In the genomic region with DNA sequence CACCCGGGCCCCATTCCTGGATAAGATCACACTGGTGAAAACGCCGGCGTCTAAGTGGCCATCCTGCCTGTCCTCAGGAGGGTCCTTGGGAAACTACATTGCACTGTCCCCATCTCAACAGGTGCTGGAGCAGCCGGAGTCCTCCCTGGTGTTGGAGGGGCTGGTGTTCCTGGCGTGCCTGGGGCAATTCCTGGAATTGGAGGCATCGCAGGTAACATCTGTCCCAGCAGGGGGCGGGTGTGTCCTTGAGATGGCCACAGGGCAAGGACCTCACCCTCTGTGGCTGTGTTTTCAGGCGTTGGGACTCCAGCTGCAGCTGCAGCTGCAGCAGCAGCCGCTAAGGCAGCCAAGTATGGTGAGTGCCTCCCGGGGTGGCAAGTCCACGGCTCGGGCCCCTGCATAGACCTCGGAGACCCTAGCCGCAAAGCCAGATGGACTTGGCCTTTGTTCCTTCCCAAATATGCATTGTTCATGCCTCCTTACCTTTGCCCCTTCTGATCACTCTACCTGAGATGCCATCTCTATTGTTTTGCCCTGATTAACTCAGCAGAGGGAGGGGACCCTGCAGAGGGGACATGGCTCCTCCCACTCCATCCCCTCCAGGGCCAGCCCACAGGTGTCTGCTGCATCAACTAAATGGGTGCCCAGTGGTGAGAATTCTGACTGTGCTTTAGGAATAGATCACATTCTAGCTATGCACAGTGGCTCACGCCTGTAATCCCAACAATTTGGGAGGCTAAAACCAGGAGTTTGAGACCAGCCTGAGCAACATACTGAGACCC, we compare ENCODE assay signal across 8 cellular contexts. TPM values are rescaled to one million over a fixed set of nuclear protein-coding genes. Genes with fewer than 3 reads are reported as not detected.
DNase-seq lines count a peak whose midpoint lies in the region; ATAC-seq and TF ChIP-seq lines count a peak whose summit lies in the region.

No MANE protein-coding gene starts in this region.

- CTCF ChIA-PET in AG04449 (lab: Yijun Ruan, JAX) = interaction anchor here (1.1 to 1.7 kb wide), 2 partner anchors 15 to 17 kb away, joined by 3 to 9 read pairs; no protein-coding TSS in a partner anchor

- no peak overlapping the region for H3K4me2 ChIP-seq in hepatocyte

- DNase-seq in AG04449 (ENCODE audit: low read depth, low spot score) (no peak), GM13977 (ENCODE audit: low spot score) (no peak), SHP77 (lab: John Stamatoyannopoulos, UW) (peak; percentile 58 to 65), hepatocyte (ENCODE audit: low spot score) (peak; percentile 63), CD1c-positive myeloid dendritic cell (ENCODE audit: extremely low spot score) (no peak)
- DNase-seq in stimulated activated CD4-positive, alpha-beta T cell treated with anti-CD3 and anti-CD28 coated beads, Interleukin-12 subunit alpha, Interleukin-12 subunit beta, amount 100 ng/mL, for 4 hours = no peak
- no peak for DNase-seq in activated effector memory CD4-positive, alpha-beta T cell treated with anti-CD3 and anti-CD28 coated beads, Interleukin-2, amount 50 U/mL, for 16 hours

- peak overlapping the region; percentile 62 for H3K27ac ChIP-seq in hepatocyte

- no peak overlapping the region for H3K4me3 ChIP-seq in AG04449 (ENCODE audit: low read depth, low read length)
- no peak overlapping the region for H3K4me3 ChIP-seq in hepatocyte

- in situ Hi-C loops in GM13977 (cut with MboI; ENCODE audit: low pct_unique_long_range_greater_than_20kb, low sequenced_read_pairs, unreplicated experiment) = no loop called here

- no peaks in the 10 kb centered on the region for H3K9me2 ChIP-seq in hepatocyte (replicated peaks; ENCODE audit: insufficient read depth)

- POLR2A ChIA-PET in AG04449 (lab: Yijun Ruan, JAX) = no interaction called here

- peaks cover 4% of the 10 kb centered on the region for H3K4me1 ChIP-seq in hepatocyte (ENCODE audit: insufficient read depth)

- no peaks in the 10 kb centered on the region for H3K36me3 ChIP-seq in hepatocyte (replicated peaks; ENCODE audit: insufficient read depth, low read depth)

- no peaks in the 10 kb centered on the region for H3K9me3 ChIP-seq in hepatocyte (ENCODE audit: low read depth)

- H4K20me1 ChIP-seq in hepatocyte (ENCODE audit: insufficient read depth, poor library complexity, severe bottlenecking) = no peaks in the 10 kb centered on the region

- H3K27me3 ChIP-seq in hepatocyte = no peaks in the 10 kb centered on the region

- 29% methylated on average over 16 of the region's 16 CpGs for WGBS in hepatocyte (ENCODE audit: low lambda C conversion rate, missing lambda C conversion rate)

- no peak for ATAC-seq in HG02973 (IDR thresholded peaks at IDR 0.05; ENCODE audit: unreplicated experiment)

- H2AFZ ChIP-seq in hepatocyte = no peak overlapping the region

- peak; percentile 28 for TF ChIP-seq CTCF in AG04449 (IDR thresholded peaks at IDR 0.05; ENCODE audit: insufficient read depth, low read length, missing control alignments)
- TF ChIP-seq CTCF in GM13977 (IDR thresholded peaks at IDR 0.05; ENCODE audit: extremely low read depth, insufficient read depth, missing control alignments) = peak; percentile 29
- peak; percentile 31 for TF ChIP-seq CTCF in hepatocyte (IDR thresholded peaks at IDR 0.05; ENCODE audit: poor library complexity)

- no peaks in the 10 kb centered on the region for H3K79me2 ChIP-seq in hepatocyte

RNA-seq across cellular contexts. Expression of a gene that starts 23.8 kb away (rescaled TPM):
- total RNA-seq in hepatocyte = 45.2 and 58.1 TPM in 2 replicates
- polyA plus RNA-seq in hepatocyte = 37.7 and 42.5 TPM in 2 replicates

RNA-seq across cellular contexts. Expression of a gene that starts 31.8 kb away (rescaled TPM):
- 23.8 and 24.6 TPM in 2 replicates for total RNA-seq in hepatocyte
- polyA plus RNA-seq in hepatocyte = 10.7 and 16.2 TPM in 2 replicates

Comparison
In these comparisons a context has a peak if more than half of its experiments do, and no peak if none do; other contexts are left out.
1. DNase-seq: peak in SHP77 (2 of 2) and hepatocyte (single experiment); none in AG04449 (single experiment), GM13977 (single experiment), CD1c-positive myeloid dendritic cell (single experiment), stimulated activated CD4-positive, alpha-beta T cell treated with anti-CD3 and anti-CD28 coated beads, Interleukin-12 subunit alpha, Interleukin-12 subunit beta, amount 100 ng/mL, for 4 hours (single experiment) and activated effector memory CD4-positive, alpha-beta T cell treated with anti-CD3 and anti-CD28 coated beads, Interleukin-2, amount 50 U/mL, for 16 hours (single experiment).
2. Peak in every context shown above with its lines, with median percentiles within 50 percentile points of each other: CTCF ChIP-seq.